In genomic region chr15:58504674-58505234, GRCh38 we compare ENCODE assay signal across 13 cellular contexts.
"Had no signal": no experiment of that assay in that cellular context is flagged by ENCODE, and none has a peak within 500 bp of the region (broad histone marks: within the 10 kb centered on the region; RNA-seq: fewer than 3 reads in every experiment).

No MANE protein-coding gene starts in this region.

- H3K27ac ChIP-seq: sigmoid colon, thyroid gland, vagina had no signal

- H3K4me3 ChIP-seq: lung, mucosa of descending colon, sigmoid colon, thyroid gland, vagina had no signal

- H3K27me3 ChIP-seq: sigmoid colon, thyroid gland, vagina had no signal

- H3K4me1 ChIP-seq: sigmoid colon had no signal

- H3K9me3 ChIP-seq: mucosa of descending colon, sigmoid colon, thyroid gland, vagina had no signal

- DNase-seq: activated naive CD4-positive, alpha-beta T cell treated with anti-CD3 and anti-CD28 coated beads, Interleukin-2, amount 10 ng/mL, durations not matched to agents 7 days and 5 days; amniotic stem cell; cerebellar nuclear complex; effector memory CD8-positive, alpha-beta T cell; mucosa of descending colon; occipital lobe; sigmoid colon; stimulated activated CD4-positive, alpha-beta T cell treated with anti-CD3 and anti-CD28 coated beads, Interleukin-4, amount 100 ng/mL, for 24 hours; T1000; thyroid gland had no signal

- H3K36me3 ChIP-seq: sigmoid colon, thyroid gland, vagina had no signal

- ATAC-seq: effector memory CD8-positive, alpha-beta T cell; mucosa of descending colon; natural killer cell treated with Interleukin-12 subunit alpha and Interleukin-12 subunit beta and Interleukin-15 and Interleukin-18, amount 100 ng/mL, for 72 hours had no signal
